Comparison of ENCODE assay signal across 1 cellular context in genomic region chr15:52786436-52787122, GRCh38.
TF ChIP-seq lines count a peak whose summit lies in the region.

No MANE protein-coding gene starts in this region.

TF ChIP-seq in HepG2, 621 proteins besides CTCF, POLR2A, EP300 and RAD21 (continued from another document and continues in another):
- TF ChIP-seq NR2F2 (IDR thresholded peaks at IDR 0.05; ENCODE audit: borderline replicate concordance, low read depth) (peak; percentile 58; the same call in 1 of the 2 replicates), ISL2 (CRISPR knock-in tag; IDR thresholded peaks at IDR 0.05) (no peak), IRF2 (CRISPR knock-in tag; IDR thresholded peaks at IDR 0.05) (no peak), CREB3 (CRISPR knock-in tag; IDR thresholded peaks at IDR 0.05) (no peak), ZNF652 (CRISPR knock-in tag; IDR thresholded peaks at IDR 0.05; ENCODE audit: borderline replicate concordance, low read depth) (no peak), ZBTB10 (CRISPR knock-in tag; IDR thresholded peaks at IDR 0.05; ENCODE audit: borderline replicate concordance) (no peak), PTBP1 (IDR thresholded peaks at IDR 0.05; ENCODE audit: low read depth, low read length, poor library complexity, severe bottlenecking) (no peak), FOXP4 (CRISPR knock-in tag; IDR thresholded peaks at IDR 0.05) (no peak; the same call in 1 of the 2 replicates), ZNF329 (CRISPR knock-in tag; IDR thresholded peaks at IDR 0.05; ENCODE audit: low read depth) (no peak), RAD51 (IDR thresholded peaks at IDR 0.05; ENCODE audit: borderline replicate concordance) (no peak), ATRX (CRISPR knock-in tag; IDR thresholded peaks at IDR 0.05; ENCODE audit: borderline replicate concordance) (no peak), DNMT3B (CRISPR knock-in tag; conservative IDR thresholded peaks at IDR 0.05) (no peak), ZBTB21 (CRISPR knock-in tag; IDR thresholded peaks at IDR 0.05) (no peak), ARNT (IDR thresholded peaks at IDR 0.05) (no peak), PHB2 (IDR thresholded peaks at IDR 0.05; ENCODE audit: partially characterized antibody) (no peak), ZSCAN12 (CRISPR knock-in tag; IDR thresholded peaks at IDR 0.05) (no peak), TSC22D2 (CRISPR knock-in tag; IDR thresholded peaks at IDR 0.05; ENCODE audit: borderline replicate concordance) (no peak), ZNF768 (CRISPR knock-in tag; IDR thresholded peaks at IDR 0.05) (no peak), NR0B2 (CRISPR knock-in tag; IDR thresholded peaks at IDR 0.05) (no peak; the same call in 1 of the 2 replicates), ZNF350 (CRISPR knock-in tag; IDR thresholded peaks at IDR 0.05; ENCODE audit: borderline replicate concordance, low read depth) (no peak; the same call in 1 of the 2 replicates), ZNF780A (CRISPR knock-in tag; IDR thresholded peaks at IDR 0.05) (no peak), ZBTB2 (CRISPR knock-in tag; IDR thresholded peaks at IDR 0.05; ENCODE audit: low read depth) (no peak), MYPOP (CRISPR knock-in tag; IDR thresholded peaks at IDR 0.05) (no peak; the same call in 1 of the 2 replicates), MIER3 (CRISPR knock-in tag; IDR thresholded peaks at IDR 0.05; ENCODE audit: borderline replicate concordance) (no peak), ZBTB40 (IDR thresholded peaks at IDR 0.05) (no peak), ZBTB40 (CRISPR knock-in tag; IDR thresholded peaks at IDR 0.05) (0 out of 2 replicates have a peak, but pooled peaks have one; percentile 14), ZNF629 (CRISPR knock-in tag; conservative IDR thresholded peaks at IDR 0.05) (no peak), SNAPC5 (CRISPR knock-in tag; IDR thresholded peaks at IDR 0.05; ENCODE audit: borderline replicate concordance) (no peak), ZNF30 (CRISPR knock-in tag; IDR thresholded peaks at IDR 0.05) (no peak), TRAFD1 (CRISPR knock-in tag; IDR thresholded peaks at IDR 0.05; ENCODE audit: borderline replicate concordance) (no peak), ZNF337 (CRISPR knock-in tag; IDR thresholded peaks at IDR 0.05; ENCODE audit: borderline replicate concordance, low read depth) (no peak), ZNF577 (CRISPR knock-in tag; IDR thresholded peaks at IDR 0.05; ENCODE audit: borderline replicate concordance, low read depth) (no peak), ATF1 (CRISPR knock-in tag; IDR thresholded peaks at IDR 0.05) (no peak), SP5 (CRISPR knock-in tag; IDR thresholded peaks at IDR 0.05; ENCODE audit: borderline replicate concordance, low read depth) (no peak), SMAD9 (CRISPR knock-in tag; IDR thresholded peaks at IDR 0.05) (no peak), ZNF709 (CRISPR knock-in tag; IDR thresholded peaks at IDR 0.05) (no peak), TERF1 (CRISPR knock-in tag; IDR thresholded peaks at IDR 0.05) (no peak), AGO2 (optimal IDR thresholded peaks at IDR 0.05; ENCODE audit: low read depth, low read length) (no peak), RFXANK (CRISPR knock-in tag; IDR thresholded peaks at IDR 0.05) (no peak), ZNF34 (CRISPR knock-in tag; IDR thresholded peaks at IDR 0.05; ENCODE audit: borderline replicate concordance) (no peak)
